ENCODE assay signal across 1 cellular context in the genomic region with DNA sequence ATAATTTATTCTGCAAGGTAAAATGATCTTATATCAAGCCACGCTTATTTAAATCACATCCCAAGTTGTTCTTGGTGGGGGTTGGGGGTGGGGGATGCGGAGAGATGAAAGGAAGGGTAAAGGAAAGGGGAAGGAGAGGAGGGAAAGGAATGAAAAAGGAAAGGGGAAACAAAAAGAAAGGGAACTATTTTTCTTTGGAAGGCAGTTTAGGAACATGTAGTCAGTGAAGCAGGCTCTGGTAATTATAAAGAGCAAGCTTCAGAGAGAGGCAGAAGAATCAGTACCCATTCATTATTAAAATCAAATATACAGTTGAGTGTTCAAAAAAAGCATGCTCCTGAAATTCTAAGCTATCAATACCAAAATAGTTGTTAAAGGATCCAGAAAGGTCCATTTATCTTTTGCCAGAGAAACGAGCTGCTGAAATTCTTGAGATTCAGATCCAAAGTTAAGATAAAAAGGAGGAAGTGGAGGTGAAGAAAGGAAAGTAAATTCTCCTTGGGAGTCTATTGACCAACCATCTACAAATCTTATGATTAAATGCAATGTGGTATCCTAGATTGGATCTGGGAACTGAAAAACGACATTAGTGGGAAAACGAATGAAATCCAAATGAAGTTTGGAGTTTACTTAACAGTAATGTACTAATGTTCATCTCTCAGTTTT.
TF ChIP-seq lines count a peak whose summit lies in the region.

No MANE protein-coding gene starts in this region.

TF ChIP-seq in WTC11, 78 proteins besides CTCF, POLR2A, EP300 and RAD21 (continued from another document):
- no peak for TF ChIP-seq ATF3 (CRISPR knock-in tag; conservative IDR thresholded peaks at IDR 0.05)
- no peak for TF ChIP-seq ZBTB21 (CRISPR knock-in tag; IDR thresholded peaks at IDR 0.05; ENCODE audit: borderline replicate concordance)
- TF ChIP-seq SMAD3 (CRISPR knock-in tag; IDR thresholded peaks at IDR 0.05; ENCODE audit: borderline replicate concordance), result no peak
- no peak for TF ChIP-seq CREB1 (CRISPR knock-in tag; IDR thresholded peaks at IDR 0.05)
- TF ChIP-seq, protein P1, sequence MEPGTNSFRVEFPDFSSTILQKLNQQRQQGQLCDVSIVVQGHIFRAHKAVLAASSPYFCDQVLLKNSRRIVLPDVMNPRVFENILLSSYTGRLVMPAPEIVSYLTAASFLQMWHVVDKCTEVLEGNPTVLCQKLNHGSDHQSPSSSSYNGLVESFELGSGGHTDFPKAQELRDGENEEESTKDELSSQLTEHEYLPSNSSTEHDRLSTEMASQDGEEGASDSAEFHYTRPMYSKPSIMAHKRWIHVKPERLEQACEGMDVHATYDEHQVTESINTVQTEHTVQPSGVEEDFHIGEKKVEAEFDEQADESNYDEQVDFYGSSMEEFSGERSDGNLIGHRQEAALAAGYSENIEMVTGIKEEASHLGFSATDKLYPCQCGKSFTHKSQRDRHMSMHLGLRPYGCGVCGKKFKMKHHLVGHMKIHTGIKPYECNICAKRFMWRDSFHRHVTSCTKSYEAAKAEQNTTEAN (CRISPR knock-in tag; IDR thresholded peaks at IDR 0.05), result no peak
- TF ChIP-seq, protein P2, sequence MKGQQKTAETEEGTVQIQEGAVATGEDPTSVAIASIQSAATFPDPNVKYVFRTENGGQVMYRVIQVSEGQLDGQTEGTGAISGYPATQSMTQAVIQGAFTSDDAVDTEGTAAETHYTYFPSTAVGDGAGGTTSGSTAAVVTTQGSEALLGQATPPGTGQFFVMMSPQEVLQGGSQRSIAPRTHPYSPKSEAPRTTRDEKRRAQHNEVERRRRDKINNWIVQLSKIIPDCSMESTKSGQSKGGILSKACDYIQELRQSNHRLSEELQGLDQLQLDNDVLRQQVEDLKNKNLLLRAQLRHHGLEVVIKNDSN (CRISPR knock-in tag; IDR thresholded peaks at IDR 0.05), result no peak
- no peak for TF ChIP-seq NFE2L1 (CRISPR knock-in tag; IDR thresholded peaks at IDR 0.05)
- TF ChIP-seq, protein P3, sequence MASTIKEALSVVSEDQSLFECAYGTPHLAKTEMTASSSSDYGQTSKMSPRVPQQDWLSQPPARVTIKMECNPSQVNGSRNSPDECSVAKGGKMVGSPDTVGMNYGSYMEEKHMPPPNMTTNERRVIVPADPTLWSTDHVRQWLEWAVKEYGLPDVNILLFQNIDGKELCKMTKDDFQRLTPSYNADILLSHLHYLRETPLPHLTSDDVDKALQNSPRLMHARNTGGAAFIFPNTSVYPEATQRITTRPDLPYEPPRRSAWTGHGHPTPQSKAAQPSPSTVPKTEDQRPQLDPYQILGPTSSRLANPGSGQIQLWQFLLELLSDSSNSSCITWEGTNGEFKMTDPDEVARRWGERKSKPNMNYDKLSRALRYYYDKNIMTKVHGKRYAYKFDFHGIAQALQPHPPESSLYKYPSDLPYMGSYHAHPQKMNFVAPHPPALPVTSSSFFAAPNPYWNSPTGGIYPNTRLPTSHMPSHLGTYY (CRISPR knock-in tag; IDR thresholded peaks at IDR 0.05), result no peak
- no peak for TF ChIP-seq SMAD4 (CRISPR knock-in tag; IDR thresholded peaks at IDR 0.05)
TF ChIP-seq in WTC11: peak in this region for 0.
